ENCODE assay signal across 16 cellular contexts in genomic region chr14:72753879-72754400, GRCh38.
DNase-seq lines count a peak whose midpoint lies in the region; ATAC-seq and TF ChIP-seq lines count a peak whose summit lies in the region.
"Had no signal": no experiment of that assay in that cellular context is flagged by ENCODE, and none has a peak within 500 bp of the region (broad histone marks: within the 10 kb centered on the region; RNA-seq: fewer than 3 reads in every experiment).

No MANE protein-coding gene starts in this region.

- H3K27ac ChIP-seq in right atrium auricular region (no peak overlapping the region), right cardiac atrium (ENCODE audit: low read length) (no peak overlapping the region), esophagus muscularis mucosa (replicated peaks in 1 of 4) (no peak overlapping the region), lung (ENCODE audit: low read depth in 1 of 2, low read length in 1 of 2) (no peak overlapping the region)
- H3K27ac ChIP-seq in effector memory CD4-positive, alpha-beta T cell (ENCODE audit: insufficient read depth, low read length, poor library complexity, severe bottlenecking) = no peak overlapping the region
- H3K27ac ChIP-seq: GM23248, HL-60 had no signal

- H3K9me3 ChIP-seq in right atrium auricular region (peaks cover 0 to 11% of the 10 kb centered on the region in 2 donors), right cardiac atrium (ENCODE audit: control insufficient read depth, low read length) (no peaks in the 10 kb centered on the region), esophagus muscularis mucosa (peaks cover 0 to 12% (median 5%) of the 10 kb centered on the region in 4 donors), lung (ENCODE audit: control insufficient read depth in 2 of 2, insufficient read depth in 1 of 2, low read length in 1 of 2) (peaks cover 0 to 6% of the 10 kb centered on the region in 2 donors)
- H3K9me3 ChIP-seq in effector memory CD4-positive, alpha-beta T cell (ENCODE audit: control insufficient read depth, low read length) = peaks cover 3% of the 10 kb centered on the region
- H3K9me3 ChIP-seq: BE2C had no signal

- no peak for TF ChIP-seq EP300 in esophagus muscularis mucosa (IDR thresholded peaks at IDR 0.05)

- TF ChIP-seq CTCF in right atrium auricular region (IDR thresholded peaks at IDR 0.05) (no peak), esophagus muscularis mucosa (IDR thresholded peaks at IDR 0.05) (no peak), lung (IDR thresholded peaks at IDR 0.05; ENCODE audit: control extremely low read depth, extremely low read depth) (no peak)

- H3K27me3 ChIP-seq in right atrium auricular region (no peaks in the 10 kb centered on the region), right cardiac atrium (ENCODE audit: control insufficient read depth, insufficient read depth) (no peaks in the 10 kb centered on the region), esophagus muscularis mucosa (no peaks in the 10 kb centered on the region), lung (ENCODE audit: control insufficient read depth, insufficient read depth) (no peaks in the 10 kb centered on the region)
- H3K27me3 ChIP-seq in effector memory CD4-positive, alpha-beta T cell (replicated peaks; ENCODE audit: control insufficient read depth, insufficient read depth, low read length, poor library complexity, severe bottlenecking) = no peaks in the 10 kb centered on the region
- H3K27me3 ChIP-seq: BE2C had no signal

- no peak for TF ChIP-seq POLR2A in esophagus muscularis mucosa (IDR thresholded peaks at IDR 0.05; ENCODE audit: low read depth)

- 81% methylated on average over 6 of the region's 6 CpGs for WGBS in right cardiac atrium
- WGBS in esophagus muscularis mucosa = 85% methylated on average over 6 of the region's 6 CpGs
- WGBS in lung, 2 donors = 90 to 96% methylated on average over 6 of the region's 6 CpGs

- ATAC-seq in right cardiac atrium (no peak), lung (ENCODE audit: insufficient read depth, low FRiP score) (no peak), GM21360 (IDR thresholded peaks at IDR 0.05; ENCODE audit: unreplicated experiment) (no peak)

- no peaks in the 10 kb centered on the region for H3K36me3 ChIP-seq in right atrium auricular region
- peaks cover 0 to 20% (median 0%) of the 10 kb centered on the region in 4 donors for H3K36me3 ChIP-seq in esophagus muscularis mucosa
- no peaks in the 10 kb centered on the region for H3K36me3 ChIP-seq in lung (ENCODE audit: control insufficient read depth in 2 of 2, insufficient read depth in 2 of 2, low read length in 2 of 2)
- no peaks in the 10 kb centered on the region for H3K36me3 ChIP-seq in effector memory CD4-positive, alpha-beta T cell (ENCODE audit: control insufficient read depth, insufficient read depth, low read length)

- intact Hi-C loops in right cardiac atrium (cut with DNase I) = no loop called here
- intact Hi-C loops in esophagus muscularis mucosa (cut with DNase I) = no loop called here
- intact Hi-C loops in posterior vena cava (cut with DNase I) = loop anchor here in 1 of 2 donors (2.0 kb wide), 1 partner anchor 77 kb away; no protein-coding TSS in a partner anchor

- H3K4me3 ChIP-seq in right atrium auricular region (no peak overlapping the region), right cardiac atrium (ENCODE audit: low read length) (no peak overlapping the region), esophagus muscularis mucosa (no peak overlapping the region), lung (no peak overlapping the region)
- H3K4me3 ChIP-seq in effector memory CD4-positive, alpha-beta T cell (ENCODE audit: insufficient read depth, low read depth, low read length, poor library complexity, severe bottlenecking) = no peak overlapping the region
- H3K4me3 ChIP-seq: GM23248 had no signal

- peak; percentile 26 for DNase-seq in right atrium auricular region (ENCODE audit: low spot score)
- no peak for DNase-seq in right cardiac atrium
- DNase-seq in esophagus muscularis mucosa (ENCODE audit: extremely low spot score) = peak; percentile 66
- peak; percentile 25 for DNase-seq in lung (ENCODE audit: low spot score)
- peak; percentile 45 for DNase-seq in posterior vena cava (ENCODE audit: low spot score)
- no peak for DNase-seq in hippocampal formation (lab: John Stamatoyannopoulos, UW)
- no peak for DNase-seq in effector memory CD4-positive, alpha-beta T cell
- DNase-seq: ACHN; BE2C; CD4-positive, CD25-positive, alpha-beta regulatory T cell; CD8-positive, alpha-beta memory T cell; COR-L47; GM23248; HCEC 1CT had no signal

- H3K4me1 ChIP-seq in right atrium auricular region (no peaks in the 10 kb centered on the region), right cardiac atrium (ENCODE audit: control insufficient read depth, insufficient read depth, low read length) (no peaks in the 10 kb centered on the region), esophagus muscularis mucosa (no peaks in the 10 kb centered on the region), lung (ENCODE audit: control insufficient read depth in 2 of 2, insufficient read depth in 2 of 2, low read length in 2 of 2) (no peaks in the 10 kb centered on the region)
- no peaks in the 10 kb centered on the region for H3K4me1 ChIP-seq in effector memory CD4-positive, alpha-beta T cell (ENCODE audit: control insufficient read depth, insufficient read depth, low read length, poor library complexity, severe bottlenecking)

Comparison
In these comparisons a context has a peak if more than half of its experiments do, and no peak if none do; other contexts are left out.
1. DNase-seq: peak in right atrium auricular region (single experiment), esophagus muscularis mucosa (single experiment), lung (single experiment) and posterior vena cava (single experiment); none in right cardiac atrium (0 of 3), hippocampal formation (0 of 2) and effector memory CD4-positive, alpha-beta T cell (0 of 3).